In the genomic region with DNA sequence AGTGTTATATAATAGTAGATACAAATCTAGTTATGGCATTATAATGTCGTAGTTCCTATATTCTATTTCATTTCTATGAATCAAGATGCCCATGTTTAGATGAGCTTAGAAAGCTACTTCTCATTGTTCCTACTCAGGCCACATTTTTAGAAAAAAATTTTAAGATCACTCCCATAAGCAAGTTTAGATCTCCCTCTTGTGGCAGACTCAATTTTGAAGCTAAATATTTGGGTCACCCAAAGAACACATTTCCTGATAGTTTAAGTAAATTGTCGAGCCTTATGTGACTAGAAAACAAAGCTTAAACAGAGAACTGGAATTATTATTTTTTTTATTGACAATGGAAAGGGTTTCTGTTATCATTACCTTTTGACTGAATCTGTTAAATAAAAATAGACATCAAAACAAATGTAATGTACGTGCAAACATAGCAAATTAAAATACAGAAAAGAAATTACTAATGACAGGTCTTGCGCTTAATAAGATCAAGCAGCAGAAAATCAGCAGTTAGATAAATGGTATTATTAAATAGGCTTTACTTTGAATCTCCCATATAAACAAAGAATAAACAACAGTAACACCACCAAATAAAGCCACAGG, we compare ENCODE assay signal across 8 cellular contexts.
DNase-seq lines count a peak whose midpoint lies in the region; ATAC-seq, FAIRE-seq and TF ChIP-seq lines count a peak whose summit lies in the region.

No MANE protein-coding gene starts in this region.

- H3K9me3 ChIP-seq in A673 (ENCODE audit: low read depth, low read length, poor library complexity, severe bottlenecking) = no peaks in the 10 kb centered on the region
- H3K9me3 ChIP-seq in HAP-1 = no peaks in the 10 kb centered on the region
- H3K9me3 ChIP-seq in neural cell (ENCODE audit: low read length) = no peaks in the 10 kb centered on the region

- DNase-seq in A673 (ENCODE audit: low spot score) = peak; percentile 84
- peak; percentile 24 to 64 for DNase-seq in HAP-1 (ENCODE audit: low spot score in 2 of 2)
- DNase-seq in NCI-H524 (lab: John Stamatoyannopoulos, UW) = peak; percentile 13 to 56
- peak; percentile 49 for DNase-seq in bronchial epithelial cell (ENCODE audit: low read depth)
- no peak for DNase-seq in islet precursor cell
- DNase-seq in stimulated activated naive CD8-positive, alpha-beta T cell treated with anti-CD3 and anti-CD28 coated beads, Interleukin-15, amount 100 ng/mL, for 72 hours = no peak

- ATAC-seq in stimulated activated naive CD8-positive, alpha-beta T cell treated with anti-CD3 and anti-CD28 coated beads, Interleukin-15, amount 100 ng/mL, for 72 hours = no peak
- ATAC-seq in GM19324 (IDR thresholded peaks at IDR 0.05; ENCODE audit: low FRiP score, unreplicated experiment) = no peak

- FAIRE-seq in bronchial epithelial cell (lab: Jason Lieb, UNC) = no peak

- H3K27ac ChIP-seq in A673 (ENCODE audit: low read depth, low read length, poor library complexity, severe bottlenecking) (no peak overlapping the region), neural cell (ENCODE audit: low read length) (no peak overlapping the region)

- H2AFZ ChIP-seq in neural cell (ENCODE audit: low read depth, low read length) = no peak overlapping the region

- peak; percentile 82 for TF ChIP-seq RAD21 in neural cell (conservative IDR thresholded peaks at IDR 0.05)

- CTCF ChIA-PET in A673 (lab: Charles Lee) = interaction anchor here (0.6 to 1.6 kb wide), 5 partner anchors 9 to 1064 kb away, joined by 3 to 17 read pairs (median 5); no protein-coding TSS in a partner anchor

- no peaks in the 10 kb centered on the region for H3K27me3 ChIP-seq in A673 (replicated peaks; ENCODE audit: insufficient read depth, low read depth, low read length, poor library complexity)
- no peaks in the 10 kb centered on the region for H3K27me3 ChIP-seq in HAP-1 (ENCODE audit: low read depth)
- no peaks in the 10 kb centered on the region for H3K27me3 ChIP-seq in bronchial epithelial cell (ENCODE audit: control insufficient read depth, insufficient read depth, low read length)
- no peaks in the 10 kb centered on the region for H3K27me3 ChIP-seq in neural cell (ENCODE audit: insufficient read depth, low read depth, low read length)

- H3K36me3 ChIP-seq in A673 (ENCODE audit: insufficient read depth, low read length, poor library complexity, severe bottlenecking) (no peaks in the 10 kb centered on the region), HAP-1 (replicated peaks) (no peaks in the 10 kb centered on the region), bronchial epithelial cell (ENCODE audit: control insufficient read depth, insufficient read depth, low read length) (no peaks in the 10 kb centered on the region), neural cell (ENCODE audit: insufficient read depth, low read length) (peaks cover 7% of the 10 kb centered on the region)

- no peaks in the 10 kb centered on the region for H3F3A ChIP-seq in neural cell (ENCODE audit: insufficient read depth, low read length, poor library complexity, severe bottlenecking)

- no peak overlapping the region for H3K4me3 ChIP-seq in A673 (ENCODE audit: low read depth, low read length, poor library complexity, severe bottlenecking)
- no peak overlapping the region for H3K4me3 ChIP-seq in HAP-1
- H3K4me3 ChIP-seq in bronchial epithelial cell (ENCODE audit: low read depth, low read length) = no peak overlapping the region
- no peak overlapping the region for H3K4me3 ChIP-seq in neural cell (ENCODE audit: low read length)

- no peaks in the 10 kb centered on the region for H3K4me1 Mint-ChIP-seq in stimulated activated naive CD8-positive, alpha-beta T cell treated with anti-CD3 and anti-CD28 coated beads, Interleukin-15, amount 100 ng/mL, for 72 hours

- no peaks in the 10 kb centered on the region for H3K9me3 Mint-ChIP-seq in stimulated activated naive CD8-positive, alpha-beta T cell treated with anti-CD3 and anti-CD28 coated beads, Interleukin-15, amount 100 ng/mL, for 72 hours

- no peaks in the 10 kb centered on the region for H3K27me3 Mint-ChIP-seq in stimulated activated naive CD8-positive, alpha-beta T cell treated with anti-CD3 and anti-CD28 coated beads, Interleukin-15, amount 100 ng/mL, for 72 hours

- peaks cover 32% of the 10 kb centered on the region for H3K4me1 ChIP-seq in A673 (ENCODE audit: insufficient read depth, low read length, poor library complexity, severe bottlenecking)
- H3K4me1 ChIP-seq in HAP-1 = peaks cover 12% of the 10 kb centered on the region

- peak; percentile 78 for TF ChIP-seq CTCF in A673 (conservative IDR thresholded peaks at IDR 0.05; ENCODE audit: low read depth, low read length)
- TF ChIP-seq CTCF in bronchial epithelial cell (IDR thresholded peaks at IDR 0.05; ENCODE audit: insufficient read depth, low read length, severe bottlenecking) = peak; percentile 30
- peak; percentile 74 for TF ChIP-seq CTCF in neural cell (IDR thresholded peaks at IDR 0.05; ENCODE audit: poor library complexity, severe bottlenecking)

- intact Hi-C loops in A673 (cut with micrococcal nuclease; ENCODE audit: unreplicated experiment) = loop anchor here (2.0 to 10.0 kb wide), 7 partner anchors 113 to 1061 kb away; no protein-coding TSS in a partner anchor

- H3K9ac ChIP-seq in neural cell (ENCODE audit: low read length) = no peak overlapping the region

- no peaks in the 10 kb centered on the region for H3K9me2 ChIP-seq in neural cell (ENCODE audit: insufficient read depth, low read length)

- H3K4me3 Mint-ChIP-seq in stimulated activated naive CD8-positive, alpha-beta T cell treated with anti-CD3 and anti-CD28 coated beads, Interleukin-15, amount 100 ng/mL, for 72 hours = no peak overlapping the region

- H3K79me2 ChIP-seq in neural cell (replicated peaks; ENCODE audit: insufficient read depth, low read length) = no peaks in the 10 kb centered on the region

- in situ Hi-C loops in HAP-1 (cut with MboI; ENCODE audit: low sequenced_read_pairs) = no loop called here

- H3K27ac Mint-ChIP-seq in stimulated activated naive CD8-positive, alpha-beta T cell treated with anti-CD3 and anti-CD28 coated beads, Interleukin-15, amount 100 ng/mL, for 72 hours = no peak overlapping the region

- no TSS peak for BruUV-seq in A673 (replicated peaks; lab: Mats Ljungman, UMichigan)

- TF ChIP-seq EP300 in neural cell (conservative IDR thresholded peaks at IDR 0.05; ENCODE audit: poor library complexity, severe bottlenecking) = no peak

- POLR2A ChIA-PET in A673 (lab: Charles Lee; ENCODE audit: low non-redundant PET) = no interaction called here

- H4K20me1 ChIP-seq in neural cell (ENCODE audit: insufficient read depth) = no peaks in the 10 kb centered on the region

- H3K4me2 ChIP-seq in neural cell (ENCODE audit: low read length) = no peak overlapping the region

TF ChIP-seq in neural cell, 6 proteins besides CTCF, POLR2A, EP300 and RAD21:
- no peak for TF ChIP-seq TAF1 (IDR thresholded peaks at IDR 0.05; ENCODE audit: low read depth)
- TF ChIP-seq, protein P1, sequence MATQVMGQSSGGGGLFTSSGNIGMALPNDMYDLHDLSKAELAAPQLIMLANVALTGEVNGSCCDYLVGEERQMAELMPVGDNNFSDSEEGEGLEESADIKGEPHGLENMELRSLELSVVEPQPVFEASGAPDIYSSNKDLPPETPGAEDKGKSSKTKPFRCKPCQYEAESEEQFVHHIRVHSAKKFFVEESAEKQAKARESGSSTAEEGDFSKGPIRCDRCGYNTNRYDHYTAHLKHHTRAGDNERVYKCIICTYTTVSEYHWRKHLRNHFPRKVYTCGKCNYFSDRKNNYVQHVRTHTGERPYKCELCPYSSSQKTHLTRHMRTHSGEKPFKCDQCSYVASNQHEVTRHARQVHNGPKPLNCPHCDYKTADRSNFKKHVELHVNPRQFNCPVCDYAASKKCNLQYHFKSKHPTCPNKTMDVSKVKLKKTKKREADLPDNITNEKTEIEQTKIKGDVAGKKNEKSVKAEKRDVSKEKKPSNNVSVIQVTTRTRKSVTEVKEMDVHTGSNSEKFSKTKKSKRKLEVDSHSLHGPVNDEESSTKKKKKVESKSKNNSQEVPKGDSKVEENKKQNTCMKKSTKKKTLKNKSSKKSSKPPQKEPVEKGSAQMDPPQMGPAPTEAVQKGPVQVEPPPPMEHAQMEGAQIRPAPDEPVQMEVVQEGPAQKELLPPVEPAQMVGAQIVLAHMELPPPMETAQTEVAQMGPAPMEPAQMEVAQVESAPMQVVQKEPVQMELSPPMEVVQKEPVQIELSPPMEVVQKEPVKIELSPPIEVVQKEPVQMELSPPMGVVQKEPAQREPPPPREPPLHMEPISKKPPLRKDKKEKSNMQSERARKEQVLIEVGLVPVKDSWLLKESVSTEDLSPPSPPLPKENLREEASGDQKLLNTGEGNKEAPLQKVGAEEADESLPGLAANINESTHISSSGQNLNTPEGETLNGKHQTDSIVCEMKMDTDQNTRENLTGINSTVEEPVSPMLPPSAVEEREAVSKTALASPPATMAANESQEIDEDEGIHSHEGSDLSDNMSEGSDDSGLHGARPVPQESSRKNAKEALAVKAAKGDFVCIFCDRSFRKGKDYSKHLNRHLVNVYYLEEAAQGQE (IDR thresholded peaks at IDR 0.05; ENCODE audit: borderline replicate concordance) = no peak
- no peak for TF ChIP-seq POLR2AphosphoS5 (IDR thresholded peaks at IDR 0.05)
- no peak for TF ChIP-seq EZH2 (IDR thresholded peaks at IDR 0.05; ENCODE audit: borderline replicate concordance, insufficient read depth, low read length, poor library complexity, severe bottlenecking)
- TF ChIP-seq SMC3 (conservative IDR thresholded peaks at IDR 0.05; ENCODE audit: poor library complexity) = peak; percentile 84
- no peak for TF ChIP-seq MXI1 (conservative IDR thresholded peaks at IDR 0.05; ENCODE audit: poor library complexity, severe bottlenecking)

Comparison
In these comparisons a context has a peak if more than half of its experiments do, and no peak if none do; other contexts are left out.
1. DNase-seq: peak in A673 (single experiment), HAP-1 (2 of 2), NCI-H524 (2 of 2) and bronchial epithelial cell (single experiment); none in islet precursor cell (single experiment) and stimulated activated naive CD8-positive, alpha-beta T cell treated with anti-CD3 and anti-CD28 coated beads, Interleukin-15, amount 100 ng/mL, for 72 hours (0 of 2).
2. Peak in every context shown above with its lines, with median percentiles within 50 percentile points of each other: CTCF ChIP-seq.